Comparison of ENCODE assay signal across 10 cellular contexts in genomic region chr1:66335125-66335524, GRCh38.
DNase-seq lines count a peak whose midpoint lies in the region; ATAC-seq and TF ChIP-seq lines count a peak whose summit lies in the region.
"Had no signal": no experiment of that assay in that cellular context is flagged by ENCODE, and none has a peak within 500 bp of the region (broad histone marks: within the 10 kb centered on the region; RNA-seq: fewer than 3 reads in every experiment).

No MANE protein-coding gene starts in this region.

- no peak overlapping the region; a peak in 2 of 4 replicates for H4K8ac ChIP-seq in IMR-90 (ENCODE audit: low read depth in 2 of 2, low read length in 2 of 2)

- no peak overlapping the region for H2BK20ac ChIP-seq in IMR-90 (ENCODE audit: low read depth, low read length)

- H2BK120ac ChIP-seq in IMR-90 (ENCODE audit: low read depth, low read length) = no peak overlapping the region

- 100% methylated on average over 2 of the region's 2 CpGs; no CpG with 5 or more reads in 1 of the 2 experiments for WGBS in IMR-90 (ENCODE audit: extremely low coverage in 2 of 2, insufficient read length in 1 of 2), 2 experiments
- WGBS in psoas muscle, 3 donors = 17 to 25% (median 19%) methylated on average over 2 of the region's 2 CpGs

- H3K27ac ChIP-seq in CD4-positive, alpha-beta T cell (ENCODE audit: low read depth, low read length) = peak overlapping the region; percentile 82
- no peak overlapping the region for H3K27ac ChIP-seq in IMR-90 (ENCODE audit: insufficient read depth, low read length)
- H3K27ac ChIP-seq in psoas muscle = peak overlapping the region; percentile 95

- H2AK9ac ChIP-seq in IMR-90 (replicated peaks; ENCODE audit: low read depth, low read length, poor library complexity) = no peak overlapping the region

- intact Hi-C loops in CD4-positive, alpha-beta T cell (cut with DNase I, micrococcal nuclease) = no loop called here
- intact Hi-C loops in IMR-90 (cut with micrococcal nuclease) = loop anchor here (1.0 kb wide), 1 partner anchor 15 kb away; no protein-coding TSS in a partner anchor
- intact Hi-C loops in dendritic cell treated with granulocyte-macrophage colony-stimulating factor and Interleukin-4, amounts not matched to agents 40 ng/mL and 50 ng/mL, for 4 days (cut with micrococcal nuclease) = loop anchor here (2.0 to 10.0 kb wide), 3 partner anchors 37 to 910 kb away; partner anchors contain the start of genes LEPR and LEPROT
- intact Hi-C loops in psoas muscle (cut with DNase I) = no loop called here

- peak overlapping the region; percentile 59; the same call in 2 of the 3 replicates for H2BK15ac ChIP-seq in IMR-90 (ENCODE audit: low read depth, low read length)

- no peak for DNase-seq in CD4-positive, alpha-beta T cell
- DNase-seq in IMR-90 = no peak
- no peak for DNase-seq in psoas muscle
- DNase-seq in DMS79 (lab: John Stamatoyannopoulos, UW) = no peak
- no peak for DNase-seq in MG63
- DNase-seq: posterior cingulate gyrus had no signal

- CTCF ChIA-PET in CD4-positive, alpha-beta T cell (lab: Charles Lee) = interaction anchor here (1.9 to 4.8 kb wide), 3 partner anchors 10 to 111 kb away, joined by 5 to 25 read pairs (median 18); no protein-coding TSS in a partner anchor
- CTCF ChIA-PET in IMR-90 (lab: Yijun Ruan, JAX) = no interaction called here

- H4K20me1 ChIP-seq in IMR-90 (ENCODE audit: insufficient read depth, low read length) = no peaks in the 10 kb centered on the region

- no peak overlapping the region for H2AK5ac ChIP-seq in IMR-90 (ENCODE audit: low read depth, low read length)

- peaks cover 68% of the 10 kb centered on the region for H3K36me3 Mint-ChIP-seq in CD4-positive, alpha-beta T cell (ENCODE audit: low read depth)
- no peaks in the 10 kb centered on the region for H3K36me3 Mint-ChIP-seq in dendritic cell treated with granulocyte-macrophage colony-stimulating factor and Interleukin-4, amounts not matched to agents 40 ng/mL and 50 ng/mL, for 4 days (ENCODE audit: low read depth)

- no peak overlapping the region for H4K5ac ChIP-seq in IMR-90 (ENCODE audit: low read depth, low read length)

- H3K9me3 ChIP-seq in CD4-positive, alpha-beta T cell (ENCODE audit: control insufficient read depth, low read length) = no peaks in the 10 kb centered on the region
- H3K9me3 ChIP-seq in IMR-90 (ENCODE audit: control insufficient read depth, insufficient read depth, low read length) (no peaks in the 10 kb centered on the region), psoas muscle (no peaks in the 10 kb centered on the region), MG63 (no peaks in the 10 kb centered on the region)

- peak overlapping the region; percentile 73 for H3K4me2 ChIP-seq in IMR-90 (ENCODE audit: low read depth, low read length)

- no peak for ATAC-seq in CD4-positive, alpha-beta T cell (ENCODE audit: poor library complexity)
- no peak for ATAC-seq in IMR-90 (ENCODE audit: low read depth)
- ATAC-seq in psoas muscle = no peak
- ATAC-seq in HG03432 (IDR thresholded peaks at IDR 0.05; ENCODE audit: unreplicated experiment) = no peak
- ATAC-seq in HG03520 (IDR thresholded peaks at IDR 0.05; ENCODE audit: unreplicated experiment) = no peak
- ATAC-seq: K562 had no signal

- H3K9me3 Mint-ChIP-seq in CD4-positive, alpha-beta T cell = no peaks in the 10 kb centered on the region
- no peaks in the 10 kb centered on the region for H3K9me3 Mint-ChIP-seq in dendritic cell treated with granulocyte-macrophage colony-stimulating factor and Interleukin-4, amounts not matched to agents 40 ng/mL and 50 ng/mL, for 4 days

- H3K56ac ChIP-seq in IMR-90 (ENCODE audit: extremely low read depth, insufficient read depth, low read length) = no peak overlapping the region

- H3K4me3 ChIP-seq in IMR-90 (ENCODE audit: insufficient read depth, low read depth, low read length) (peak overlapping the region; percentile 11; the same call in 1 of the 2 replicates), psoas muscle (peak overlapping the region; percentile 89), MG63 (no peak overlapping the region)
- H3K4me3 ChIP-seq: K562 had no signal

- TF ChIP-seq POLR2A in IMR-90 (IDR thresholded peaks at IDR 0.05; ENCODE audit: low read depth, low read length) = no peak

- in situ Hi-C loops in IMR-90 (cut with MboI; ENCODE audit: low sequenced_read_pairs) = no loop called here

- no peaks in the 10 kb centered on the region for H3K27me3 Mint-ChIP-seq in CD4-positive, alpha-beta T cell
- H3K27me3 Mint-ChIP-seq in dendritic cell treated with granulocyte-macrophage colony-stimulating factor and Interleukin-4, amounts not matched to agents 40 ng/mL and 50 ng/mL, for 4 days = no peaks in the 10 kb centered on the region

- H2BK5ac ChIP-seq in IMR-90 (ENCODE audit: low read depth, low read length, poor library complexity, severe bottlenecking) = peak overlapping the region; percentile 14

- H3K4me3 Mint-ChIP-seq in CD4-positive, alpha-beta T cell = peak overlapping the region; percentile 99
- H3K4me3 Mint-ChIP-seq in dendritic cell treated with granulocyte-macrophage colony-stimulating factor and Interleukin-4, amounts not matched to agents 40 ng/mL and 50 ng/mL, for 4 days = no peak overlapping the region

- H4K91ac ChIP-seq in IMR-90 (ENCODE audit: insufficient read depth, low read depth, low read length) = no peak overlapping the region

- H3K9ac ChIP-seq in IMR-90 (ENCODE audit: low read depth, low read length) = no peak overlapping the region

- H3K27me3 ChIP-seq in CD4-positive, alpha-beta T cell (ENCODE audit: control insufficient read depth, insufficient read depth, low read length) = no peaks in the 10 kb centered on the region
- H3K27me3 ChIP-seq in IMR-90 (ENCODE audit: control insufficient read depth, insufficient read depth, low read length) (no peaks in the 10 kb centered on the region), psoas muscle (ENCODE audit: insufficient read depth in 3 of 3, low read length in 2 of 3) (no peaks in the 10 kb centered on the region), MG63 (no peaks in the 10 kb centered on the region)

- H3K4ac ChIP-seq in IMR-90 (ENCODE audit: low read depth, low read length) = no peak overlapping the region

- H3K36me3 ChIP-seq in IMR-90 (ENCODE audit: control insufficient read depth, insufficient read depth, low read length) = peaks cover 13% of the 10 kb centered on the region
- no peaks in the 10 kb centered on the region for H3K36me3 ChIP-seq in psoas muscle (ENCODE audit: insufficient read depth in 1 of 2, low read depth in 1 of 2)
- peaks cover 3% of the 10 kb centered on the region; the same call in 1 of the 2 replicates for H3K36me3 ChIP-seq in MG63

- dilution Hi-C loops in IMR-90 (cut with HindIII; ENCODE audit: low sequenced_read_pairs, unreplicated experiment) = no loop called here

- H3K4me1 Mint-ChIP-seq in CD4-positive, alpha-beta T cell (ENCODE audit: low read depth) = peaks cover 74% of the 10 kb centered on the region
- H3K4me1 Mint-ChIP-seq in dendritic cell treated with granulocyte-macrophage colony-stimulating factor and Interleukin-4, amounts not matched to agents 40 ng/mL and 50 ng/mL, for 4 days (ENCODE audit: low read depth) = peaks cover 57% of the 10 kb centered on the region

- peaks cover 0 to 49% of the 10 kb centered on the region in 2 experiments; a peak in 3 of 4 replicates for H3K79me1 ChIP-seq in IMR-90 (ENCODE audit: low read depth in 1 of 2, low read length in 2 of 2)

- H3K9me1 ChIP-seq in IMR-90 (ENCODE audit: insufficient read depth, low read length) = peaks cover 9% of the 10 kb centered on the region; the same call in 1 of the 2 replicates

- POLR2A ChIA-PET in CD4-positive, alpha-beta T cell (lab: Charles Lee) = interaction anchor here (0.7 to 10.9 kb wide), 17 partner anchors 12 to 1252 kb away, joined by 3 to 167 read pairs (median 6); no protein-coding TSS in a partner anchor
- POLR2A ChIA-PET in IMR-90 (lab: Charles Lee; ENCODE audit: unreplicated experiment) = interaction anchor here (0.6 kb wide), 1 partner anchor 64 kb away, joined by 3 read pairs; no protein-coding TSS in a partner anchor

- TF ChIP-seq RAD21 in IMR-90 (IDR thresholded peaks at IDR 0.05; ENCODE audit: low read length) = no peak

- H2AFZ ChIP-seq in IMR-90 (replicated peaks; ENCODE audit: low read length, poor library complexity) = no peak overlapping the region

- H3K14ac ChIP-seq in IMR-90 (replicated peaks; ENCODE audit: low read depth, low read length) = peak overlapping the region; percentile 19

- no TSS peak for BruUV-seq in IMR-90 (replicated peaks; lab: Mats Ljungman, UMichigan)

- H3K18ac ChIP-seq in IMR-90 (ENCODE audit: low read depth, low read length) = no peak overlapping the region

- H3K23ac ChIP-seq in IMR-90 (ENCODE audit: low read depth, low read length) = peak overlapping the region; percentile 38; the same call in 1 of the 2 replicates

- peak overlapping the region; percentile 99 for H3K27ac Mint-ChIP-seq in CD4-positive, alpha-beta T cell
- H3K27ac Mint-ChIP-seq in dendritic cell treated with granulocyte-macrophage colony-stimulating factor and Interleukin-4, amounts not matched to agents 40 ng/mL and 50 ng/mL, for 4 days = peak overlapping the region; percentile 99

- TF ChIP-seq CTCF in CD4-positive, alpha-beta T cell (IDR thresholded peaks at IDR 0.05) = no peak
- TF ChIP-seq CTCF in IMR-90 (conservative IDR thresholded peaks at IDR 0.05; ENCODE audit: low read depth, low read length) (no peak), psoas muscle (IDR thresholded peaks at IDR 0.05) (no peak)

- H3K4me1 ChIP-seq in IMR-90 (ENCODE audit: control insufficient read depth, insufficient read depth, low read length) (peaks cover 10% of the 10 kb centered on the region), psoas muscle (peaks cover 52% of the 10 kb centered on the region)

TF ChIP-seq in IMR-90, 13 proteins besides CTCF, POLR2A, EP300 and RAD21 (continues in another document):
- TF ChIP-seq RCOR1 (IDR thresholded peaks at IDR 0.05; ENCODE audit: insufficient replicate concordance, low read length) (no peak), NFE2L2 (IDR thresholded peaks at IDR 0.05; ENCODE audit: low read depth, low read length) (no peak), CEBPB (IDR thresholded peaks at IDR 0.05; ENCODE audit: low read depth, low read length) (no peak), CHD1 (IDR thresholded peaks at IDR 0.05; ENCODE audit: low read depth, low read length) (no peak), MXI1 (IDR thresholded peaks at IDR 0.05; ENCODE audit: borderline replicate concordance, low read depth, low read length) (no peak), BHLHE40 (IDR thresholded peaks at IDR 0.05; ENCODE audit: low read depth, low read length) (no peak), MAZ (IDR thresholded peaks at IDR 0.05; ENCODE audit: borderline replicate concordance, low read depth, low read length) (no peak)
- TF ChIP-seq, protein P1, sequence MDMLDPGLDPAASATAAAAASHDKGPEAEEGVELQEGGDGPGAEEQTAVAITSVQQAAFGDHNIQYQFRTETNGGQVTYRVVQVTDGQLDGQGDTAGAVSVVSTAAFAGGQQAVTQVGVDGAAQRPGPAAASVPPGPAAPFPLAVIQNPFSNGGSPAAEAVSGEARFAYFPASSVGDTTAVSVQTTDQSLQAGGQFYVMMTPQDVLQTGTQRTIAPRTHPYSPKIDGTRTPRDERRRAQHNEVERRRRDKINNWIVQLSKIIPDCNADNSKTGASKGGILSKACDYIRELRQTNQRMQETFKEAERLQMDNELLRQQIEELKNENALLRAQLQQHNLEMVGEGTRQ (IDR thresholded peaks at IDR 0.05; ENCODE audit: low read depth, low read length) = no peak

Comparison
In these comparisons a context has a peak if more than half of its experiments do, and no peak if none do; other contexts are left out.
1. intact Hi-C loops: an anchor here in IMR-90 (1.0 kb wide) and dendritic cell treated with granulocyte-macrophage colony-stimulating factor and Interleukin-4, amounts not matched to agents 40 ng/mL and 50 ng/mL, for 4 days (2.0 to 10.0 kb wide); none called in CD4-positive, alpha-beta T cell and psoas muscle.